17 cellular contexts compared by ENCODE assay signal in genomic region chr5:172370237-172370640, GRCh38.
DNase-seq lines count a peak whose midpoint lies in the region; ATAC-seq and TF ChIP-seq lines count a peak whose summit lies in the region.
"Had no signal": no experiment of that assay in that cellular context is flagged by ENCODE, and none has a peak within 500 bp of the region (broad histone marks: within the 10 kb centered on the region; RNA-seq: fewer than 3 reads in every experiment).

No MANE protein-coding gene starts in this region.

- H3F3A ChIP-seq in PC-3 (ENCODE audit: low read length, unreplicated experiment), result no peaks in the 10 kb centered on the region

- H3K27ac Mint-ChIP-seq in activated naive CD4-positive, alpha-beta T cell treated with anti-CD3 and anti-CD28 coated beads, Interleukin-2, amount 10 ng/mL, durations not matched to agents 7 days and 5 days, result no peak overlapping the region
- H3K27ac Mint-ChIP-seq: stimulated activated naive B cell treated with anti-CD40 and anti-IgM and Interleukin-4, amounts not matched to agents 10 μg/mL and 1 μg/mL and 100 μg/mL, for 72 hours; T-helper 1 cell treated with Interleukin-12 subunit alpha and Interleukin-12 subunit beta and Interleukin-4 antibody, amounts not matched to agents 30 μg/mL and 1 μg/mL, for 36 hours had no signal

- no peaks in the 10 kb centered on the region for H3K9me3 ChIP-seq in PC-3 (ENCODE audit: low read length)
- H3K9me3 ChIP-seq: neutrophil had no signal

- no peaks in the 10 kb centered on the region for H3K79me2 ChIP-seq in PC-3 (ENCODE audit: low read length)

- TF ChIP-seq CTCF in PC-3 (conservative IDR thresholded peaks at IDR 0.05; ENCODE audit: low read depth, low read length), result no peak

- peak in 10 of 14 donors; percentile 20 to 79 (median 51) for DNase-seq in C1 segment of cervical spinal cord (lab: John Stamatoyannopoulos, UW)
- no peak for DNase-seq in PC-3
- peak in 23 of 42 donors; percentile 18 to 71 (median 47) for DNase-seq in head of caudate nucleus
- DNase-seq in pons (ENCODE audit: low spot score), result peak; percentile 64
- no peak for DNase-seq in activated naive CD4-positive, alpha-beta T cell treated with anti-CD3 and anti-CD28 coated beads, Interleukin-2, amount 10 ng/mL, durations not matched to agents 7 days and 5 days
- DNase-seq in activated CD4-positive, alpha-beta T cell treated with anti-CD3 and anti-CD28 coated beads, Interleukin-2, amount 50 U/mL, for 4 hours, result no peak
- no peak for DNase-seq in stimulated activated naive CD4-positive, alpha-beta T cell treated with Interleukin-2 at 50 U/mL for 16 hours (lab: John Stamatoyannopoulos, UW)
- DNase-seq: cortex of kidney; NCI-H1417 treated with DMSO at 0.1 percent for 48 hours; NCI-H510A; stimulated activated naive B cell treated with anti-CD40 and anti-IgM and Interleukin-4, amounts not matched to agents 10 μg/mL and 1 μg/mL and 100 μg/mL, for 72 hours had no signal

- peaks cover 12% of the 10 kb centered on the region for H3K27me3 Mint-ChIP-seq in activated naive CD4-positive, alpha-beta T cell treated with anti-CD3 and anti-CD28 coated beads, Interleukin-2, amount 10 ng/mL, durations not matched to agents 7 days and 5 days
- H3K27me3 Mint-ChIP-seq: stimulated activated naive B cell treated with anti-CD40 and anti-IgM and Interleukin-4, amounts not matched to agents 10 μg/mL and 1 μg/mL and 100 μg/mL, for 72 hours had no signal

- no peaks in the 10 kb centered on the region for H4K20me1 ChIP-seq in PC-3 (ENCODE audit: low read length)

- ATAC-seq in PC-3 (peak; percentile 35), GM18909 (IDR thresholded peaks at IDR 0.05; ENCODE audit: poor library complexity, unreplicated experiment) (no peak)
- ATAC-seq: stimulated activated naive B cell treated with anti-CD40 and anti-IgM and Interleukin-4, amounts not matched to agents 10 μg/mL and 1 μg/mL and 100 μg/mL, for 72 hours had no signal

- CTCF ChIA-PET in PC-3 (lab: Charles Lee), result interaction anchor here (0.7 to 1.0 kb wide), 3 partner anchors 13 to 267 kb away, joined by 3 read pairs; no protein-coding TSS in a partner anchor
- CTCF ChIA-PET in activated naive CD4-positive, alpha-beta T cell treated with anti-CD3 and anti-CD28 coated beads, Interleukin-2, amount 10 ng/mL, durations not matched to agents 7 days and 5 days (lab: Charles Lee), result interaction anchor here (0.9 to 1.5 kb wide), 5 partner anchors 14 to 83 kb away, joined by 3 to 4 read pairs (median 3); no protein-coding TSS in a partner anchor

- H3K36me3 Mint-ChIP-seq in activated naive CD4-positive, alpha-beta T cell treated with anti-CD3 and anti-CD28 coated beads, Interleukin-2, amount 10 ng/mL, durations not matched to agents 7 days and 5 days, result no peaks in the 10 kb centered on the region

- no peak overlapping the region for H3K4me3 ChIP-seq in PC-3 (ENCODE audit: low read length)
- H3K4me3 ChIP-seq: breast epithelium, esophagus muscularis mucosa had no signal

- no peak overlapping the region for H3K4me3 Mint-ChIP-seq in activated naive CD4-positive, alpha-beta T cell treated with anti-CD3 and anti-CD28 coated beads, Interleukin-2, amount 10 ng/mL, durations not matched to agents 7 days and 5 days
- H3K4me3 Mint-ChIP-seq: stimulated activated naive B cell treated with anti-CD40 and anti-IgM and Interleukin-4, amounts not matched to agents 10 μg/mL and 1 μg/mL and 100 μg/mL, for 72 hours; T-helper 1 cell treated with Interleukin-12 subunit alpha and Interleukin-12 subunit beta and Interleukin-4 antibody, amounts not matched to agents 30 μg/mL and 1 μg/mL, for 36 hours had no signal

- no peaks in the 10 kb centered on the region for H3K4me1 ChIP-seq in PC-3 (ENCODE audit: insufficient read depth, low read length)
- H3K4me1 ChIP-seq: breast epithelium, esophagus muscularis mucosa had no signal

- H3K4me1 Mint-ChIP-seq in activated naive CD4-positive, alpha-beta T cell treated with anti-CD3 and anti-CD28 coated beads, Interleukin-2, amount 10 ng/mL, durations not matched to agents 7 days and 5 days, result no peaks in the 10 kb centered on the region
- H3K4me1 Mint-ChIP-seq: stimulated activated naive B cell treated with anti-CD40 and anti-IgM and Interleukin-4, amounts not matched to agents 10 μg/mL and 1 μg/mL and 100 μg/mL, for 72 hours had no signal

- H3K9me3 Mint-ChIP-seq in activated naive CD4-positive, alpha-beta T cell treated with anti-CD3 and anti-CD28 coated beads, Interleukin-2, amount 10 ng/mL, durations not matched to agents 7 days and 5 days, result peaks cover 21% of the 10 kb centered on the region

- no peak overlapping the region for H3K9ac ChIP-seq in PC-3 (ENCODE audit: low read length)

- no peaks in the 10 kb centered on the region for H3K27me3 ChIP-seq in PC-3 (ENCODE audit: low read length)
- H3K27me3 ChIP-seq: breast epithelium, esophagus muscularis mucosa, neutrophil had no signal

- no peak overlapping the region for H3K4me2 ChIP-seq in PC-3 (ENCODE audit: low read length)

- peaks cover 3% of the 10 kb centered on the region; the same call in 1 of the 2 replicates for H3K36me3 ChIP-seq in PC-3 (ENCODE audit: low read depth, low read length)
- H3K36me3 ChIP-seq: breast epithelium, neutrophil had no signal

- no peaks in the 10 kb centered on the region for H3K9me2 ChIP-seq in PC-3 (replicated peaks; ENCODE audit: low read length)

- POLR2A ChIA-PET in PC-3 (lab: Charles Lee; ENCODE audit: unreplicated experiment), result no interaction called here

- H2AFZ ChIP-seq in PC-3 (ENCODE audit: low read length), result no peak overlapping the region

- intact Hi-C loops in PC-3 (cut with micrococcal nuclease), result loop anchor here (10.0 kb wide), 1 partner anchor 265 kb away; no protein-coding TSS in a partner anchor
- intact Hi-C loops in head of caudate nucleus (cut with DNase I), result no loop called here

- no TSS peak for BruUV-seq in PC-3 (replicated peaks; lab: Mats Ljungman, UMichigan)

- H3K27ac ChIP-seq in PC-3 (ENCODE audit: low read length), result no peak overlapping the region
- H3K27ac ChIP-seq: breast epithelium, C4-2B, esophagus muscularis mucosa, neutrophil had no signal

Comparison
In these comparisons a context has a peak if more than half of its experiments do, and no peak if none do; other contexts are left out.
1. DNase-seq: peak in C1 segment of cervical spinal cord (10 of 14), head of caudate nucleus (23 of 42) and pons (single experiment); none in PC-3 (single experiment), activated naive CD4-positive, alpha-beta T cell treated with anti-CD3 and anti-CD28 coated beads, Interleukin-2, amount 10 ng/mL, durations not matched to agents 7 days and 5 days (single experiment), activated CD4-positive, alpha-beta T cell treated with anti-CD3 and anti-CD28 coated beads, Interleukin-2, amount 50 U/mL, for 4 hours (0 of 2) and stimulated activated naive CD4-positive, alpha-beta T cell treated with Interleukin-2 at 50 U/mL for 16 hours (single experiment).